ENCODE assay signal across 14 cellular contexts in genomic region chr14:75183225-75183624, GRCh38. TPM values are rescaled to one million over a fixed set of nuclear protein-coding genes. Genes with fewer than 3 reads are reported as not detected.
DNase-seq lines count a peak whose midpoint lies in the region; TF ChIP-seq lines count a peak whose summit lies in the region.
"Had no signal": no experiment of that assay in that cellular context is flagged by ENCODE, and none has a peak within 500 bp of the region (broad histone marks: within the 10 kb centered on the region; RNA-seq: fewer than 3 reads in every experiment).

No MANE protein-coding gene starts in this region.

- peak overlapping the region; percentile 77 for H3K9ac ChIP-seq in adipocyte (ENCODE audit: low read length)

- H3K27me3 ChIP-seq in adipocyte (replicated peaks; ENCODE audit: control insufficient read depth, insufficient read depth, low read length) = no peaks in the 10 kb centered on the region
- H3K27me3 ChIP-seq in suprapubic skin = no peaks in the 10 kb centered on the region
- H3K27me3 ChIP-seq: right lobe of liver had no signal

- H3K27ac ChIP-seq in suprapubic skin = peak overlapping the region; percentile 48
- H3K27ac ChIP-seq: right lobe of liver had no signal

- CTCF ChIA-PET in activated naive CD4-positive, alpha-beta T cell treated with anti-CD3 and anti-CD28 coated beads for 36 hours (lab: Charles Lee) = interaction anchor here (0.7 kb wide), 1 partner anchor 52 kb away, joined by 5 read pairs; no protein-coding TSS in a partner anchor

- H3K27ac Mint-ChIP-seq in CD14-positive monocyte = peak overlapping the region; percentile 86 to 97 (median 93)
- H3K27ac Mint-ChIP-seq in mesothelial cell of epicardium = peak overlapping the region; percentile 81
- no peak overlapping the region for H3K27ac Mint-ChIP-seq in activated naive CD4-positive, alpha-beta T cell treated with anti-CD3 and anti-CD28 coated beads for 36 hours
- H3K27ac Mint-ChIP-seq: activated CD8-positive, alpha-beta T cell treated with anti-CD3 and anti-CD28 coated beads, Interleukin-2, amount 10 ng/mL, durations not matched to agents 7 days and 5 days; immature natural killer cell had no signal

- H3K27me3 Mint-ChIP-seq in CD14-positive monocyte (ENCODE audit: low read depth in 3 of 3) (peaks cover 0 to 8% (median 0%) of the 10 kb centered on the region in 3 donors), mesothelial cell of epicardium (ENCODE audit: low read depth) (no peaks in the 10 kb centered on the region)
- H3K27me3 Mint-ChIP-seq in activated naive CD4-positive, alpha-beta T cell treated with anti-CD3 and anti-CD28 coated beads for 36 hours (ENCODE audit: low read depth) = no peaks in the 10 kb centered on the region

- no peak for DNase-seq in CD14-positive monocyte (ENCODE audit: low spot score)
- DNase-seq in adipocyte (ENCODE audit: low read depth) = no peak
- no peak for DNase-seq in mesothelial cell of epicardium (ENCODE audit: low spot score in 2 of 2, unreplicated experiment in 2 of 2)
- DNase-seq in suprapubic skin (ENCODE audit: low spot score in 2 of 2) = no peak
- DNase-seq in activated naive CD4-positive, alpha-beta T cell treated with anti-CD3 and anti-CD28 coated beads for 36 hours = no peak
- DNase-seq in MV-4-11 (lab: John Stamatoyannopoulos, UW) = no peak
- no peak for DNase-seq in NK-92 (lab: John Stamatoyannopoulos, UW; ENCODE audit: unreplicated experiment)
- DNase-seq in stimulated activated CD4-positive, alpha-beta T cell treated with anti-CD3 and anti-CD28 coated beads, Interleukin-15, amount 100 ng/mL, for 24 hours = no peak
- DNase-seq: activated CD8-positive, alpha-beta T cell treated with anti-CD3 and anti-CD28 coated beads, Interleukin-2, amount 10 ng/mL, durations not matched to agents 7 days and 5 days; Calu3; immature natural killer cell; Karpas-422; mesendoderm; right lobe of liver had no signal

- H3K4me1 Mint-ChIP-seq in CD14-positive monocyte (peaks cover 71% of the 10 kb centered on the region), mesothelial cell of epicardium (peaks cover 12% of the 10 kb centered on the region)
- H3K4me1 Mint-ChIP-seq in activated naive CD4-positive, alpha-beta T cell treated with anti-CD3 and anti-CD28 coated beads for 36 hours (ENCODE audit: low read depth) = peaks cover 3% of the 10 kb centered on the region

- intact Hi-C loops in CD14-positive monocyte (cut with micrococcal nuclease) = loop anchor here in 1 of 2 donors (5.0 kb wide), 1 partner anchor 114 kb away; no protein-coding TSS in a partner anchor
- intact Hi-C loops in activated naive CD4-positive, alpha-beta T cell treated with anti-CD3 and anti-CD28 coated beads for 36 hours (cut with micrococcal nuclease) = no loop called here

- no peak for TF ChIP-seq POLR2A in suprapubic skin (IDR thresholded peaks at IDR 0.05)

- peak overlapping the region; percentile 56 for H3K4me3 ChIP-seq in adipocyte (ENCODE audit: low read length)
- H3K4me3 ChIP-seq in suprapubic skin = no peak overlapping the region
- H3K4me3 ChIP-seq: right lobe of liver had no signal

- H3K9me3 Mint-ChIP-seq in CD14-positive monocyte (peaks cover 0 to 4% (median 0%) of the 10 kb centered on the region in 7 donors), mesothelial cell of epicardium (peaks cover under 1% of the 10 kb centered on the region)
- H3K9me3 Mint-ChIP-seq in activated naive CD4-positive, alpha-beta T cell treated with anti-CD3 and anti-CD28 coated beads for 36 hours = no peaks in the 10 kb centered on the region
- H3K9me3 Mint-ChIP-seq: immature natural killer cell had no signal

- no peaks in the 10 kb centered on the region for H3K36me3 ChIP-seq in adipocyte (ENCODE audit: control insufficient read depth, insufficient read depth, low read length, severe bottlenecking)
- no peaks in the 10 kb centered on the region for H3K36me3 ChIP-seq in suprapubic skin
- H3K36me3 ChIP-seq: right lobe of liver had no signal

- 50% methylated on average over 1 of the region's 1 CpG for WGBS in suprapubic skin

- H3K36me3 Mint-ChIP-seq in CD14-positive monocyte (peaks cover 0 to 7% of the 10 kb centered on the region in 2 donors), mesothelial cell of epicardium (no peaks in the 10 kb centered on the region)
- no peaks in the 10 kb centered on the region for H3K36me3 Mint-ChIP-seq in activated naive CD4-positive, alpha-beta T cell treated with anti-CD3 and anti-CD28 coated beads for 36 hours (ENCODE audit: low read depth)
- H3K36me3 Mint-ChIP-seq: immature natural killer cell had no signal

- peaks cover 42% of the 10 kb centered on the region for H3K4me1 ChIP-seq in adipocyte (ENCODE audit: control insufficient read depth, insufficient read depth, low read length)
- peaks cover 12% of the 10 kb centered on the region for H3K4me1 ChIP-seq in suprapubic skin

- H3K4me3 Mint-ChIP-seq in CD14-positive monocyte (no peak overlapping the region), mesothelial cell of epicardium (no peak overlapping the region)
- no peak overlapping the region for H3K4me3 Mint-ChIP-seq in activated naive CD4-positive, alpha-beta T cell treated with anti-CD3 and anti-CD28 coated beads for 36 hours
- H3K4me3 Mint-ChIP-seq: activated CD8-positive, alpha-beta T cell treated with anti-CD3 and anti-CD28 coated beads, Interleukin-2, amount 10 ng/mL, durations not matched to agents 7 days and 5 days; immature natural killer cell had no signal

- TF ChIP-seq CTCF in CD14-positive monocyte (IDR thresholded peaks at IDR 0.05) = no peak
- TF ChIP-seq CTCF in mesothelial cell of epicardium (IDR thresholded peaks at IDR 0.05; ENCODE audit: unreplicated experiment) = no peak
- no peak for TF ChIP-seq CTCF in suprapubic skin (IDR thresholded peaks at IDR 0.05)

- TF ChIP-seq EP300 in suprapubic skin (IDR thresholded peaks at IDR 0.05) = no peak

- no peaks in the 10 kb centered on the region for H3K9me3 ChIP-seq in adipocyte (ENCODE audit: control insufficient read depth, low read length)
- H3K9me3 ChIP-seq in suprapubic skin = no peaks in the 10 kb centered on the region
- H3K9me3 ChIP-seq: right lobe of liver had no signal

RNA-seq across cellular contexts. Expression of gene TMED10, which starts 6.8 kb away (rescaled TPM):
- polyA plus RNA-seq in CD14-positive monocyte = 100 to 1,000 TPM; 233 to 243 TPM
- total RNA-seq in mesothelial cell of epicardium = 237 to 242 TPM (median 241 TPM) in 3 replicates
- total RNA-seq in suprapubic skin = 100 to 1,000 TPM; 123 to 235 (median 198) TPM
- total RNA-seq in activated naive CD4-positive, alpha-beta T cell treated with anti-CD3 and anti-CD28 coated beads for 36 hours = 100 to 1,000 TPM; 151 to 156 TPM

RNA-seq across cellular contexts. Expression of gene NEK9, which starts 56.4 kb away (rescaled TPM):
- 10 to 100 TPM in 1 of 2 donors, 1 to 10 TPM in 1; 8.9 to 10.1 TPM for polyA plus RNA-seq in CD14-positive monocyte
- total RNA-seq in mesothelial cell of epicardium (116 to 133 TPM (median 121 TPM) in 3 replicates), suprapubic skin (10 to 100 TPM; 22.2 to 58.3 (median 34.3) TPM)
- total RNA-seq in activated naive CD4-positive, alpha-beta T cell treated with anti-CD3 and anti-CD28 coated beads for 36 hours = 10 to 100 TPM; 53.5 to 55.6 TPM
